In genomic region chr11:110432713-110433392, GRCh38 we compare ENCODE assay signal across 13 cellular contexts. TPM values are rescaled to one million over a fixed set of nuclear protein-coding genes. Genes with fewer than 3 reads are reported as not detected.
DNase-seq lines count a peak whose midpoint lies in the region; ATAC-seq, FAIRE-seq and TF ChIP-seq lines count a peak whose summit lies in the region.
"Had no signal": no experiment of that assay in that cellular context is flagged by ENCODE, and none has a peak within 500 bp of the region (broad histone marks: within the 10 kb centered on the region; RNA-seq: fewer than 3 reads in every experiment).

No MANE protein-coding gene starts in this region.

- ATAC-seq in A549, result no peak
- no peak for ATAC-seq in GM21447 (IDR thresholded peaks at IDR 0.05; ENCODE audit: unreplicated experiment)
- ATAC-seq in HG03565 (IDR thresholded peaks at IDR 0.05; ENCODE audit: unreplicated experiment), result no peak
- ATAC-seq in HG03469 (IDR thresholded peaks at IDR 0.05; ENCODE audit: unreplicated experiment), result no peak
- ATAC-seq: GM23338 had no signal

- no peak for TF ChIP-seq POLR2A in A549 (IDR thresholded peaks at IDR 0.05; ENCODE audit: low read length)

- no peak for TF ChIP-seq CTCF in A549 (IDR thresholded peaks at IDR 0.05)
- TF ChIP-seq CTCF in SU-DHL-6 (IDR thresholded peaks at IDR 0.05; ENCODE audit: insufficient read depth, low read length, poor library complexity, severe bottlenecking), result no peak

- POLR2A ChIA-PET in A549 (lab: Yijun Ruan, JAX), result no interaction called here

- peaks cover 3% of the 10 kb centered on the region; the same call in 1 of the 2 replicates for H4K20me1 ChIP-seq in SU-DHL-6 (ENCODE audit: low read depth, low read length)

- H3K9me3 ChIP-seq in A549 (no peaks in the 10 kb centered on the region), SU-DHL-6 (ENCODE audit: insufficient read depth, low read length) (no peaks in the 10 kb centered on the region)

- peaks cover 47% of the 10 kb centered on the region for H3K4me1 ChIP-seq in A549

- no peaks in the 10 kb centered on the region for H3K27me3 ChIP-seq in SU-DHL-6 (ENCODE audit: low read length)

- peaks cover 6% of the 10 kb centered on the region; the same call in 1 of the 2 replicates for H3K36me3 ChIP-seq in SU-DHL-6 (ENCODE audit: low read length)

- peaks cover 75% of the 10 kb centered on the region for H3K79me2 ChIP-seq in SU-DHL-6 (ENCODE audit: insufficient read depth, low read length)

- TF ChIP-seq RAD21 in A549 (conservative IDR thresholded peaks at IDR 0.05 in 1 of 2, IDR thresholded peaks at IDR 0.05 in 1 of 2), result peak in 1 of 2 experiments; percentile 30; a peak in 2 of 5 replicates

- peaks cover 15% of the 10 kb centered on the region for H3F3A ChIP-seq in SU-DHL-6 (ENCODE audit: insufficient read depth)

- H3K4me2 ChIP-seq in A549, result peak overlapping the region; percentile 94
- H3K4me2 ChIP-seq in SU-DHL-6 (ENCODE audit: low read depth, low read length, poor library complexity, severe bottlenecking), result peak overlapping the region; percentile 79
- H3K4me2 ChIP-seq: GM23338 had no signal

- H3K9ac ChIP-seq in SU-DHL-6 (ENCODE audit: low read length), result no peak overlapping the region

- FAIRE-seq in A549 (lab: Jason Lieb, UNC), result no peak

- 74% methylated on average over 7 of the region's 7 CpGs for WGBS in A549 (ENCODE audit: missing lambda C conversion rate)

- CTCF ChIA-PET in A549 (lab: Yijun Ruan, JAX), result interaction anchor here (0.7 to 1.9 kb wide), 10 partner anchors 16 to 492 kb away, joined by 3 to 7 read pairs (median 3); no protein-coding TSS in a partner anchor

- TF ChIP-seq EP300 in A549 (IDR thresholded peaks at IDR 0.05), result no peak

- H3K27ac ChIP-seq in A549, result peak overlapping the region; percentile 12 to 61; a peak in 3 of 6 replicates
- no peak overlapping the region for H3K27ac ChIP-seq in SU-DHL-6 (ENCODE audit: low read depth, low read length)
- H3K27ac ChIP-seq: HL-60 had no signal

- DNase-seq in A549 (ENCODE audit: low read depth in 1 of 2, low spot score in 1 of 2) (peak in 1 of 2 experiments; percentile 17), EH (ENCODE audit: low read depth) (peak; percentile 19), fibroblast of the conjunctiva (ENCODE audit: low read depth) (peak; percentile 36)
- no peak for DNase-seq in activated naive CD4-positive, alpha-beta T cell (lab: John Stamatoyannopoulos, UW)
- DNase-seq: activated CD8-positive, alpha-beta memory T cell treated with anti-CD3 and anti-CD28 coated beads, Interleukin-2, amount 50 U/mL, for 4 hours; effector CD4-positive, alpha-beta T cell; posterior cingulate gyrus had no signal

- H2AFZ ChIP-seq in SU-DHL-6 (ENCODE audit: low read depth, low read length, severe bottlenecking), result no peak overlapping the region
- H2AFZ ChIP-seq: GM23338 had no signal

- no peak overlapping the region for H3K4me3 ChIP-seq in A549
- no peak overlapping the region for H3K4me3 ChIP-seq in SU-DHL-6 (ENCODE audit: insufficient read depth, low read length, poor library complexity, severe bottlenecking)
- H3K4me3 ChIP-seq: GM23338 had no signal

- no peaks in the 10 kb centered on the region for H3K9me2 ChIP-seq in SU-DHL-6 (replicated peaks; ENCODE audit: insufficient read depth, low read length)

TF ChIP-seq in A549, 52 proteins besides CTCF, POLR2A, EP300 and RAD21:
- TF ChIP-seq CHD2 (IDR thresholded peaks at IDR 0.05; ENCODE audit: low read length, partially characterized antibody), result no peak
- no peak for TF ChIP-seq RNF2 (IDR thresholded peaks at IDR 0.05; ENCODE audit: borderline replicate concordance, low read depth)
- TF ChIP-seq ZSCAN20 (CRISPR knock-in tag; IDR thresholded peaks at IDR 0.05), result no peak
- TF ChIP-seq POLR2AphosphoS2 (conservative IDR thresholded peaks at IDR 0.05; ENCODE audit: low read length), result no peak
- TF ChIP-seq NR3C1 (IDR thresholded peaks at IDR 0.05), result no peak
- no peak for TF ChIP-seq RFX5 (IDR thresholded peaks at IDR 0.05)
- no peak for TF ChIP-seq HOXB5 (CRISPR knock-in tag; IDR thresholded peaks at IDR 0.05)
- TF ChIP-seq TP53 (CRISPR knock-in tag; IDR thresholded peaks at IDR 0.05), result no peak
- no peak for TF ChIP-seq ZNF302 (CRISPR knock-in tag; IDR thresholded peaks at IDR 0.05)
- no peak for TF ChIP-seq HMGXB4 (CRISPR knock-in tag; IDR thresholded peaks at IDR 0.05; ENCODE audit: borderline replicate concordance)

RNA-seq across cellular contexts. Expression of gene FDX1, which starts 3.1 kb away (rescaled TPM):
- polyA plus RNA-seq in A549 (2011; rRNA removed) (9.1 and 13.3 TPM in 2 replicates), A549 (2017; fragmentation: RNase III; extraction: RNeasy Plus Mini Kit Qiagen cat#74134 plus additional on column Dnase treatment) (13.3 to 15.0 TPM (median 13.4 TPM) in 3 replicates)
- polyA plus RNA-seq in A549 (2012; cell fraction: cytosol; rRNA removed), result 5.4 TPM in 2 replicates
- polyA plus RNA-seq in A549 (2012; cell fraction: nucleus; rRNA removed), result 2.8 and 4.6 TPM in 2 replicates
- 3.0 and 3.2 TPM in 2 replicates for polyA minus RNA-seq in A549 (2011; rRNA and poly(A)+ RNA removed)

Comparison
In these comparisons a context has a peak if more than half of its experiments do, and no peak if none do; other contexts are left out.
1. DNase-seq: peak in EH (single experiment) and fibroblast of the conjunctiva (single experiment); none in activated naive CD4-positive, alpha-beta T cell (0 of 4).